ENCODE assay signal across 24 cellular contexts in the genomic region with DNA sequence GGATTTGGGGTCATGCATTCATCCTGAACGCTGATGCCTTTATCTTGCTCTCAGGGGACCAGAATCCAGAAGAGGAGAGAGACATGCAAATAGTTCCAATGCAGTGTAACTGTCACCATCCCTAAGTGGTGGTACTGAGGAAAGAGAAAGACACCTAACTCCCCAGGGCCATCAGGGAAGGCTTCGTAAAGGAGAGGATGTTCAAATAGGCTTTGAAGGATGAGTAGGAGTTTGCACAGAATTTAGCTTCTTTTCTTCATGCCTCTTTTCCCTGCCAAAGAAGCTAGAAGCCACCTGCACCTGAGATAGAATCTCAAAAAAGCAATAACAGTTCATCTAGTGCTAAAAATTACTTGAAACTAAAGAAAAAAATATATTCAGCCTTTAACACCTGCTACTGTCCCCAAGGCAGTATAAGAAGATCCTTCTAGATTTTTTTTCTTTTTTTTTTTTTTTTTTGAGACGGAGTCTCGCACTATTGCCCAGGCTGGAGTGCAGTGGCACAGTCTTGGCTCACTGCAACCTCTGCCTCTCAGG. TPM values are rescaled to one million over a fixed set of nuclear protein-coding genes. Genes with fewer than 3 reads are reported as not detected.
A peak's percentile ranks its signal among the peaks of the same experiment; 100 is the strongest.
DNase-seq lines count a peak whose midpoint lies in the region; TF ChIP-seq lines count a peak whose summit lies in the region.
"Had no signal": no experiment of that assay in that cellular context is flagged by ENCODE, and none has a peak within 500 bp of the region (broad histone marks: within the 10 kb centered on the region; RNA-seq: fewer than 3 reads in every experiment).

No MANE protein-coding gene starts in this region.

- TF ChIP-seq POLR2A in esophagus squamous epithelium (IDR thresholded peaks at IDR 0.05) (no peak), prostate gland (IDR thresholded peaks at IDR 0.05) (no peak)

- H3K4me3 ChIP-seq in BLaER1 treated with 17β-estradiol and CSF1 and Interleukin-3, amounts not matched to agents 10 nM and 100 nM = no peak overlapping the region
- no peak overlapping the region for H3K4me3 ChIP-seq in DOHH2 (ENCODE audit: low read length)
- no peak overlapping the region for H3K4me3 ChIP-seq in esophagus squamous epithelium
- no peak overlapping the region for H3K4me3 ChIP-seq in prostate gland
- H3K4me3 ChIP-seq in effector memory CD4-positive, alpha-beta T cell (ENCODE audit: insufficient read depth, low read depth, low read length, poor library complexity, severe bottlenecking) = no peak overlapping the region
- H3K4me3 ChIP-seq: GM23338 had no signal

- no peak for DNase-seq in esophagus squamous epithelium (lab: John Stamatoyannopoulos, UW)
- DNase-seq in prostate gland (ENCODE audit: low spot score) = no peak
- no peak for DNase-seq in KBM-7
- no peak for DNase-seq in RWPE1 (ENCODE audit: low spot score)
- no peak for DNase-seq in effector memory CD4-positive, alpha-beta T cell
- DNase-seq: activated CD4-positive, alpha-beta T cell treated with anti-CD3 and anti-CD28 coated beads, Interleukin-2, amount 50 U/mL, for 48 hours; activated CD4-positive, CD25-positive, alpha-beta regulatory T cell; CD4-positive, CD25-positive, alpha-beta regulatory T cell; naive B cell; NCI-H1048; NCI-H1694; NCI-H2171; NCI-H524; occipital lobe; retina; SHP77 treated with DMSO at 0.1 percent for 48 hours; small intestine; stimulated activated CD8-positive, alpha-beta memory T cell treated with anti-CD3 and anti-CD28 coated beads, Interleukin-4, amount 100 ng/mL, for 48 hours; stimulated activated naive CD8-positive, alpha-beta T cell treated with anti-CD3 and anti-CD28 coated beads, Interleukin-15, amount 100 ng/mL, for 72 hours; SW 1271 had no signal

- H4K20me1 ChIP-seq in BLaER1 treated with 17β-estradiol and CSF1 and Interleukin-3, amounts not matched to agents 10 nM and 100 nM = no peaks in the 10 kb centered on the region
- H4K20me1 ChIP-seq in DOHH2 (ENCODE audit: control insufficient read depth, insufficient read depth, low read depth, low read length) = no peaks in the 10 kb centered on the region

- no peaks in the 10 kb centered on the region for H3F3A ChIP-seq in DOHH2 (ENCODE audit: control insufficient read depth, insufficient read depth)

- POLR2A ChIA-PET in RWPE1 (lab: Yijun Ruan, JAX; ENCODE audit: low non-redundant PET) = no interaction called here

- H3K9ac ChIP-seq in BLaER1 treated with 17β-estradiol and CSF1 and Interleukin-3, amounts not matched to agents 10 nM and 100 nM = peak overlapping the region in 4 of 11 experiments; percentile 3 to 89 (median 36); a peak in 5 of 22 replicates

- 62 to 92% methylated on average over 4 of the region's 4 CpGs for WGBS in esophagus squamous epithelium, 2 donors
- 82% methylated on average over 4 of the region's 4 CpGs for WGBS in prostate gland

- no peaks in the 10 kb centered on the region for H3K27me3 ChIP-seq in BLaER1 treated with 17β-estradiol and CSF1 and Interleukin-3, amounts not matched to agents 10 nM and 100 nM
- H3K27me3 ChIP-seq in DOHH2 (ENCODE audit: control insufficient read depth, low read length) = no peaks in the 10 kb centered on the region
- H3K27me3 ChIP-seq in esophagus squamous epithelium = no peaks in the 10 kb centered on the region
- no peaks in the 10 kb centered on the region for H3K27me3 ChIP-seq in prostate gland (replicated peaks; ENCODE audit: insufficient read depth)
- no peaks in the 10 kb centered on the region for H3K27me3 ChIP-seq in effector memory CD4-positive, alpha-beta T cell (replicated peaks; ENCODE audit: control insufficient read depth, insufficient read depth, low read length, poor library complexity, severe bottlenecking)

- CTCF ChIA-PET in RWPE1 (lab: Yijun Ruan, JAX) = interaction anchor here (1.2 kb wide), 1 partner anchor 12 kb away, joined by 4 read pairs; no protein-coding TSS in a partner anchor

- in situ Hi-C loops in KBM-7 (cut with MboI; ENCODE audit: low pct_unique_long_range_greater_than_20kb, low sequenced_read_pairs) = no loop called here

- no peaks in the 10 kb centered on the region for H3K79me2 ChIP-seq in DOHH2 (ENCODE audit: control insufficient read depth, low read length)

- no peaks in the 10 kb centered on the region for H3K9me2 ChIP-seq in DOHH2 (replicated peaks; ENCODE audit: control insufficient read depth, low read length)

- intact Hi-C loops in esophagus squamous epithelium (cut with DNase I) = no loop called here
- intact Hi-C loops in prostate gland (cut with DNase I) = no loop called here

- peak overlapping the region; percentile 79 to 99 (median 91); a peak in 21 of 22 replicates for H3K4me2 ChIP-seq in BLaER1 treated with 17β-estradiol and CSF1 and Interleukin-3, amounts not matched to agents 10 nM and 100 nM
- H3K4me2 ChIP-seq in DOHH2 (ENCODE audit: low read length) = peak overlapping the region; percentile 8; the same call in 1 of the 2 replicates
- H3K4me2 ChIP-seq: GM23338 had no signal

- H3K9me3 ChIP-seq in BLaER1 treated with 17β-estradiol and CSF1 and Interleukin-3, amounts not matched to agents 10 nM and 100 nM (replicated peaks in 1 of 11) = no peaks in the 10 kb centered on the region
- H3K9me3 ChIP-seq in DOHH2 (ENCODE audit: control insufficient read depth, insufficient read depth, low read length) (no peaks in the 10 kb centered on the region), esophagus squamous epithelium (no peaks in the 10 kb centered on the region), prostate gland (no peaks in the 10 kb centered on the region)
- no peaks in the 10 kb centered on the region for H3K9me3 ChIP-seq in effector memory CD4-positive, alpha-beta T cell (ENCODE audit: control insufficient read depth, low read length)

- no peaks in the 10 kb centered on the region for H3K36me3 ChIP-seq in BLaER1 treated with 17β-estradiol and CSF1 and Interleukin-3, amounts not matched to agents 10 nM and 100 nM
- H3K36me3 ChIP-seq in DOHH2 (ENCODE audit: control insufficient read depth, low read length) (no peaks in the 10 kb centered on the region), esophagus squamous epithelium (no peaks in the 10 kb centered on the region), prostate gland (no peaks in the 10 kb centered on the region)
- H3K36me3 ChIP-seq in effector memory CD4-positive, alpha-beta T cell (ENCODE audit: control insufficient read depth, insufficient read depth, low read length) = no peaks in the 10 kb centered on the region

- H3K4me1 ChIP-seq in BLaER1 treated with 17β-estradiol and CSF1 and Interleukin-3, amounts not matched to agents 10 nM and 100 nM = peaks cover 99 to 100% (median 100%) of the 10 kb centered on the region in 10 experiments
- H3K4me1 ChIP-seq in DOHH2 (ENCODE audit: control insufficient read depth, low read length) (peaks cover 43% of the 10 kb centered on the region), esophagus squamous epithelium (peaks cover 15 to 81% (median 28%) of the 10 kb centered on the region in 3 donors), prostate gland (replicated peaks) (peaks cover 30% of the 10 kb centered on the region)
- peaks cover 40% of the 10 kb centered on the region for H3K4me1 ChIP-seq in effector memory CD4-positive, alpha-beta T cell (ENCODE audit: control insufficient read depth, insufficient read depth, low read length, poor library complexity, severe bottlenecking)

- H3K27ac ChIP-seq in BLaER1 treated with 17β-estradiol and CSF1 and Interleukin-3, amounts not matched to agents 10 nM and 100 nM = peak overlapping the region in 10 of 11 experiments; percentile 68 to 100 (median 96); a peak in 17 of 22 replicates
- H3K27ac ChIP-seq in DOHH2 (ENCODE audit: low read depth, low read length) (no peak overlapping the region), esophagus squamous epithelium (peak overlapping the region in 3 of 4 donors; percentile 74 to 86 (median 83)), prostate gland (peak overlapping the region; percentile 72 to 83), RWPE1 (no peak overlapping the region)
- no peak overlapping the region for H3K27ac ChIP-seq in effector memory CD4-positive, alpha-beta T cell (ENCODE audit: insufficient read depth, low read length, poor library complexity, severe bottlenecking)
- H3K27ac ChIP-seq: HL-60 had no signal

- TF ChIP-seq CTCF in DOHH2 (IDR thresholded peaks at IDR 0.05; ENCODE audit: low read depth, low read length, poor library complexity, severe bottlenecking) (no peak), esophagus squamous epithelium (IDR thresholded peaks at IDR 0.05) (no peak), prostate gland (IDR thresholded peaks at IDR 0.05) (no peak), RWPE1 (conservative IDR thresholded peaks at IDR 0.05; ENCODE audit: low read depth) (no peak)

RNA-seq across cellular contexts. Expression of a gene that starts 16.7 kb away (rescaled TPM):
- total RNA-seq in esophagus squamous epithelium (100 to 1,000 TPM; 111 to 166 (median 131) TPM), prostate gland (100 to 1,000 TPM; 200 to 798 TPM)

RNA-seq across cellular contexts. Expression of a gene that starts 44.6 kb away (rescaled TPM):
- 10 to 100 TPM in 3 of 4 donors, 1 to 10 TPM in 1; 9.8 to 15.4 (median 14.4) TPM for total RNA-seq in esophagus squamous epithelium
- total RNA-seq in prostate gland = 10 to 100 TPM; 29.5 to 54.4 TPM

Comparison
In these comparisons a context has a peak if more than half of its experiments do, and no peak if none do; other contexts are left out.
1. H3K27ac ChIP-seq: peak in BLaER1 treated with 17β-estradiol and CSF1 and Interleukin-3, amounts not matched to agents 10 nM and 100 nM (10 of 11), esophagus squamous epithelium (3 of 4) and prostate gland (2 of 2); none in DOHH2 (single experiment), RWPE1 (single experiment) and effector memory CD4-positive, alpha-beta T cell (single experiment).